In genomic region chr12:75489613-75490210, GRCh38 we compare ENCODE assay signal across 11 cellular contexts. TPM values are rescaled to one million over a fixed set of nuclear protein-coding genes. Genes with fewer than 3 reads are reported as not detected.
DNase-seq lines count a peak whose midpoint lies in the region; TF ChIP-seq lines count a peak whose summit lies in the region.
"Had no signal": no experiment of that assay in that cellular context is flagged by ENCODE, and none has a peak within 500 bp of the region (broad histone marks: within the 10 kb centered on the region; RNA-seq: fewer than 3 reads in every experiment).

No MANE protein-coding gene starts in this region.

- no peak for TF ChIP-seq CTCF in brain microvascular endothelial cell (IDR thresholded peaks at IDR 0.05; ENCODE audit: low read depth, low read length, missing control alignments)
- no peak for TF ChIP-seq CTCF in Calu3 (IDR thresholded peaks at IDR 0.05; ENCODE audit: unreplicated experiment)

- peaks cover 64% of the 10 kb centered on the region for H3K79me2 ChIP-seq in Karpas-422 (ENCODE audit: low read length)

- no peaks in the 10 kb centered on the region for H3K36me3 Mint-ChIP-seq in Calu3 (ENCODE audit: insufficient read depth, unreplicated experiment)

- H3K9me3 ChIP-seq in Karpas-422 (ENCODE audit: low read length) (no peaks in the 10 kb centered on the region), stomach smooth muscle (ENCODE audit: control insufficient read depth in 2 of 2, low read length in 2 of 2) (no peaks in the 10 kb centered on the region), HAP-1 (no peaks in the 10 kb centered on the region)
- H3K9me3 ChIP-seq: thoracic aorta had no signal

- H3K27me3 Mint-ChIP-seq in Calu3 (ENCODE audit: unreplicated experiment) = no peaks in the 10 kb centered on the region

- H3K27me3 ChIP-seq in Karpas-422 (ENCODE audit: low read length) = no peaks in the 10 kb centered on the region
- no peaks in the 10 kb centered on the region for H3K27me3 ChIP-seq in brain microvascular endothelial cell (replicated peaks)
- H3K27me3 ChIP-seq in stomach smooth muscle (ENCODE audit: control insufficient read depth in 1 of 2, insufficient read depth in 2 of 2, low read length in 2 of 2) = no peaks in the 10 kb centered on the region
- no peaks in the 10 kb centered on the region for H3K27me3 ChIP-seq in HAP-1 (ENCODE audit: low read depth)

- peaks cover 11% of the 10 kb centered on the region for H3K4me1 Mint-ChIP-seq in Calu3 (ENCODE audit: low read depth, unreplicated experiment)

- intact Hi-C loops in Calu3 (cut with micrococcal nuclease; ENCODE audit: unreplicated experiment) = loop anchor here (2.0 kb wide), 1 partner anchor 99 kb away; the partner anchor contains the start of gene GLIPR1L2

- in situ Hi-C loops in brain microvascular endothelial cell (cut with HindIII; ENCODE audit: low pct_ligation_motif_present, low sequenced_read_pairs) (no loop called here), HAP-1 (cut with MboI; ENCODE audit: low sequenced_read_pairs) (loop anchor here (25.0 kb wide), 1 partner anchor 973 kb away; no protein-coding TSS in a partner anchor)

- H3K4me2 ChIP-seq in Karpas-422 (ENCODE audit: low read depth, low read length, poor library complexity, severe bottlenecking) = no peak overlapping the region

- CTCF ChIA-PET in Calu3 (lab: Charles Lee) = interaction anchor here (0.7 kb wide), 1 partner anchor 445 kb away, joined by 4 read pairs; no protein-coding TSS in a partner anchor

- no peak overlapping the region for H3K4me3 ChIP-seq in Karpas-422 (ENCODE audit: low read length)
- no peak overlapping the region for H3K4me3 ChIP-seq in brain microvascular endothelial cell (ENCODE audit: low read depth, low read length)
- H3K4me3 ChIP-seq in stomach smooth muscle (ENCODE audit: low read length in 2 of 2) = no peak overlapping the region
- no peak overlapping the region for H3K4me3 ChIP-seq in HAP-1
- H3K4me3 ChIP-seq: SK-N-MC, thoracic aorta had no signal

- no peak overlapping the region for H3K4me3 Mint-ChIP-seq in Calu3 (ENCODE audit: low read depth, unreplicated experiment)

- no peaks in the 10 kb centered on the region for H3K9me3 Mint-ChIP-seq in Calu3 (ENCODE audit: low read depth, unreplicated experiment)

- no peak overlapping the region for H3K27ac Mint-ChIP-seq in Calu3 (ENCODE audit: unreplicated experiment)

- H3K36me3 ChIP-seq in Karpas-422 (ENCODE audit: insufficient read depth, low read length) = peaks cover 38% of the 10 kb centered on the region
- peaks cover 67% of the 10 kb centered on the region for H3K36me3 ChIP-seq in brain microvascular endothelial cell (replicated peaks)
- H3K36me3 ChIP-seq in stomach smooth muscle (ENCODE audit: control insufficient read depth in 2 of 2, insufficient read depth in 2 of 2, low read length in 2 of 2) = peaks cover 0 to 9% of the 10 kb centered on the region in 2 donors
- H3K36me3 ChIP-seq in HAP-1 (replicated peaks) = no peaks in the 10 kb centered on the region

- no TSS peak for BruUV-seq in Calu3 (replicated peaks; lab: Mats Ljungman, UMichigan)

- H4K20me1 ChIP-seq in Karpas-422 (ENCODE audit: insufficient read depth, low read depth, low read length) = no peaks in the 10 kb centered on the region

- DNase-seq in stimulated activated CD4-positive, alpha-beta T cell treated with anti-CD3 and anti-CD28 coated beads, Interleukin-12 subunit alpha, Interleukin-12 subunit beta, amount 100 ng/mL, for 48 hours (ENCODE audit: low read depth in 2 of 3, low spot score in 1 of 3) = peak; percentile 17 to 34 (median 20)
- no peak for DNase-seq in stimulated activated CD4-positive, alpha-beta T cell treated with anti-CD3 and anti-CD28 coated beads, Interleukin-2, amount 100 ng/mL, for 48 hours
- no peak for DNase-seq in Karpas-422
- no peak for DNase-seq in brain microvascular endothelial cell
- DNase-seq in HAP-1 (ENCODE audit: low spot score in 2 of 2) = no peak
- no peak for DNase-seq in central memory CD4-positive, alpha-beta T cell
- DNase-seq in Calu3 = no peak
- DNase-seq: DMS79 treated with DMSO at 0.1 percent for 48 hours had no signal

- H3K9ac ChIP-seq in Karpas-422 (ENCODE audit: low read length) (no peak overlapping the region), stomach smooth muscle (ENCODE audit: low read length in 2 of 2) (no peak overlapping the region)

- H3K4me1 ChIP-seq in Karpas-422 (ENCODE audit: low read length) (peaks cover 34% of the 10 kb centered on the region), stomach smooth muscle (ENCODE audit: control insufficient read depth, insufficient read depth, low read length) (peaks cover 6% of the 10 kb centered on the region), HAP-1 (no peaks in the 10 kb centered on the region)

- H2AFZ ChIP-seq in Karpas-422 (ENCODE audit: low read length) = no peak overlapping the region

- H3K9me2 ChIP-seq in Karpas-422 (replicated peaks; ENCODE audit: insufficient read depth, low read length) = no peaks in the 10 kb centered on the region

- 0 out of 2 replicates have a peak overlapping the region, but pooled peaks have one; percentile 4 for H3K27ac ChIP-seq in Karpas-422 (ENCODE audit: low read length)
- H3K27ac ChIP-seq in brain microvascular endothelial cell = peak overlapping the region; percentile 2
- H3K27ac ChIP-seq in stomach smooth muscle (ENCODE audit: low read length) = peak overlapping the region; percentile 31
- H3K27ac ChIP-seq: SK-N-MC had no signal

RNA-seq across cellular contexts. Expression of gene GLIPR1, which starts 9.2 kb away (rescaled TPM):
- 55.0 and 149 TPM in 2 replicates for total RNA-seq in Karpas-422 (2014; rRNA removed; shearing (Covaris generic); ENCODE audit: low replicate concordance)
- total RNA-seq in Calu3 (2022) = 27.7 and 38.5 TPM in 2 replicates

RNA-seq across cellular contexts. Expression of gene KRR1, which starts 21.7 kb away (rescaled TPM):
- total RNA-seq in Karpas-422 (2014; rRNA removed; shearing (Covaris generic); ENCODE audit: low replicate concordance) = 35.8 and 63.8 TPM in 2 replicates
- total RNA-seq in Calu3 (2022) = 110 and 114 TPM in 2 replicates

Comparison
In these comparisons a context has a peak if more than half of its experiments do, and no peak if none do; other contexts are left out.
1. DNase-seq: peak in stimulated activated CD4-positive, alpha-beta T cell treated with anti-CD3 and anti-CD28 coated beads, Interleukin-12 subunit alpha, Interleukin-12 subunit beta, amount 100 ng/mL, for 48 hours (3 of 3); none in stimulated activated CD4-positive, alpha-beta T cell treated with anti-CD3 and anti-CD28 coated beads, Interleukin-2, amount 100 ng/mL, for 48 hours (0 of 2), Karpas-422 (single experiment), brain microvascular endothelial cell (single experiment), HAP-1 (0 of 2), central memory CD4-positive, alpha-beta T cell (single experiment) and Calu3 (single experiment).
2. Peak in every context shown above with its lines, with median percentiles within 50 percentile points of each other: H3K27ac ChIP-seq.